Comparison of ENCODE assay signal across 1 cellular context in genomic region chr16:67393111-67393789, GRCh38.
TF ChIP-seq lines count a peak whose summit lies in the region.

TSS of gene TPPP3 (minus strand) at chr16:67393498. CDS start at chr16:67391111, 2,387 bp downstream.

TF ChIP-seq in HepG2, 621 proteins besides CTCF, POLR2A, EP300 and RAD21 (continued from another document and continues in another):
- TF ChIP-seq ZFP41 (CRISPR knock-in tag; IDR thresholded peaks at IDR 0.05; ENCODE audit: borderline replicate concordance) (no peak), PRDM10 (CRISPR knock-in tag; IDR thresholded peaks at IDR 0.05; ENCODE audit: low read depth) (no peak), ZNF253 (CRISPR knock-in tag; IDR thresholded peaks at IDR 0.05; ENCODE audit: borderline replicate concordance) (no peak), REPIN1 (CRISPR knock-in tag; IDR thresholded peaks at IDR 0.05; ENCODE audit: borderline replicate concordance, low read depth) (no peak), THAP11 (CRISPR knock-in tag; IDR thresholded peaks at IDR 0.05) (0 out of 2 replicates have a peak, but pooled peaks have one; percentile 20), KLF9 (CRISPR knock-in tag; IDR thresholded peaks at IDR 0.05; ENCODE audit: low read depth) (no peak), SOX13 (IDR thresholded peaks at IDR 0.05) (no peak), SOX13 (CRISPR knock-in tag; conservative IDR thresholded peaks at IDR 0.05 in 1 of 2, IDR thresholded peaks at IDR 0.05 in 1 of 2) (peak in 1 of 2 experiments; percentile 31; a peak in 1 of 4 replicates), MYNN (CRISPR knock-in tag; IDR thresholded peaks at IDR 0.05; ENCODE audit: low read depth) (no peak), NFE2L2 (IDR thresholded peaks at IDR 0.05; ENCODE audit: low read length) (no peak), U2AF2 (IDR thresholded peaks at IDR 0.05; ENCODE audit: low read depth, low read length) (no peak), KLF6 (CRISPR knock-in tag; IDR thresholded peaks at IDR 0.05) (0 out of 2 replicates have a peak, but pooled peaks have one; percentile 30), ZNF567 (CRISPR knock-in tag; IDR thresholded peaks at IDR 0.05; ENCODE audit: borderline replicate concordance) (no peak), SYNCRIP (IDR thresholded peaks at IDR 0.05; ENCODE audit: insufficient read depth, low read depth, low read length) (no peak), ZNF704 (CRISPR knock-in tag; IDR thresholded peaks at IDR 0.05; ENCODE audit: borderline replicate concordance) (no peak), FOXP4 (CRISPR knock-in tag; IDR thresholded peaks at IDR 0.05) (no peak), XRCC5 (optimal IDR thresholded peaks at IDR 0.05; ENCODE audit: low read length) (no peak), JDP2 (CRISPR knock-in tag; IDR thresholded peaks at IDR 0.05; ENCODE audit: borderline replicate concordance) (no peak), ZNF652 (CRISPR knock-in tag; IDR thresholded peaks at IDR 0.05; ENCODE audit: borderline replicate concordance, low read depth) (no peak), ZSCAN9 (CRISPR knock-in tag; IDR thresholded peaks at IDR 0.05; ENCODE audit: borderline replicate concordance) (no peak), SAP130 (CRISPR knock-in tag; IDR thresholded peaks at IDR 0.05; ENCODE audit: low read depth) (0 out of 2 replicates have a peak, but pooled peaks have one; percentile 46), KAT7 (CRISPR knock-in tag; IDR thresholded peaks at IDR 0.05; ENCODE audit: borderline replicate concordance) (no peak), ZNF329 (CRISPR knock-in tag; IDR thresholded peaks at IDR 0.05; ENCODE audit: low read depth) (no peak), ZSCAN21 (CRISPR knock-in tag; IDR thresholded peaks at IDR 0.05; ENCODE audit: borderline replicate concordance) (no peak), ONECUT2 (CRISPR knock-in tag; IDR thresholded peaks at IDR 0.05) (no peak), JUND (CRISPR knock-in tag; IDR thresholded peaks at IDR 0.05) (no peak), ZNF343 (CRISPR knock-in tag; IDR thresholded peaks at IDR 0.05) (0 out of 2 replicates have a peak, but pooled peaks have one; percentile 23), SCMH1 (CRISPR knock-in tag; IDR thresholded peaks at IDR 0.05; ENCODE audit: borderline replicate concordance) (no peak), KLF16 (CRISPR knock-in tag; IDR thresholded peaks at IDR 0.05) (no peak), ESRRA (CRISPR knock-in tag; IDR thresholded peaks at IDR 0.05; ENCODE audit: low read depth) (no peak), ZNF879 (CRISPR knock-in tag; IDR thresholded peaks at IDR 0.05) (no peak), PHF8 (CRISPR knock-in tag; IDR thresholded peaks at IDR 0.05) (no peak), SRSF9 (IDR thresholded peaks at IDR 0.05; ENCODE audit: borderline replicate concordance, insufficient read depth, low read depth, low read length, poor library complexity, severe bottlenecking) (no peak), RFX3 (CRISPR knock-in tag; IDR thresholded peaks at IDR 0.05) (peak; percentile 67; the same call in 1 of the 2 replicates), STAG1 (CRISPR knock-in tag; IDR thresholded peaks at IDR 0.05) (peak; percentile 47), ZNF883 (CRISPR knock-in tag; IDR thresholded peaks at IDR 0.05; ENCODE audit: not compliant biosample characterization) (peak; percentile 51), ZNF672 (CRISPR knock-in tag; IDR thresholded peaks at IDR 0.05) (no peak), ISX (CRISPR knock-in tag; conservative IDR thresholded peaks at IDR 0.05) (no peak), FOXK1 (CRISPR knock-in tag; IDR thresholded peaks at IDR 0.05; ENCODE audit: borderline replicate concordance, low read depth) (no peak), ZSCAN30 (CRISPR knock-in tag; IDR thresholded peaks at IDR 0.05) (no peak)
- TF ChIP-seq, protein P1, sequence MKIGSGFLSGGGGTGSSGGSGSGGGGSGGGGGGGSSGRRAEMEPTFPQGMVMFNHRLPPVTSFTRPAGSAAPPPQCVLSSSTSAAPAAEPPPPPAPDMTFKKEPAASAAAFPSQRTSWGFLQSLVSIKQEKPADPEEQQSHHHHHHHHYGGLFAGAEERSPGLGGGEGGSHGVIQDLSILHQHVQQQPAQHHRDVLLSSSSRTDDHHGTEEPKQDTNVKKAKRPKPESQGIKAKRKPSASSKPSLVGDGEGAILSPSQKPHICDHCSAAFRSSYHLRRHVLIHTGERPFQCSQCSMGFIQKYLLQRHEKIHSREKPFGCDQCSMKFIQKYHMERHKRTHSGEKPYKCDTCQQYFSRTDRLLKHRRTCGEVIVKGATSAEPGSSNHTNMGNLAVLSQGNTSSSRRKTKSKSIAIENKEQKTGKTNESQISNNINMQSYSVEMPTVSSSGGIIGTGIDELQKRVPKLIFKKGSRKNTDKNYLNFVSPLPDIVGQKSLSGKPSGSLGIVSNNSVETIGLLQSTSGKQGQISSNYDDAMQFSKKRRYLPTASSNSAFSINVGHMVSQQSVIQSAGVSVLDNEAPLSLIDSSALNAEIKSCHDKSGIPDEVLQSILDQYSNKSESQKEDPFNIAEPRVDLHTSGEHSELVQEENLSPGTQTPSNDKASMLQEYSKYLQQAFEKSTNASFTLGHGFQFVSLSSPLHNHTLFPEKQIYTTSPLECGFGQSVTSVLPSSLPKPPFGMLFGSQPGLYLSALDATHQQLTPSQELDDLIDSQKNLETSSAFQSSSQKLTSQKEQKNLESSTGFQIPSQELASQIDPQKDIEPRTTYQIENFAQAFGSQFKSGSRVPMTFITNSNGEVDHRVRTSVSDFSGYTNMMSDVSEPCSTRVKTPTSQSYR (CRISPR knock-in tag; IDR thresholded peaks at IDR 0.05; ENCODE audit: borderline replicate concordance), result peak; percentile 58
- TF ChIP-seq, protein P2, sequence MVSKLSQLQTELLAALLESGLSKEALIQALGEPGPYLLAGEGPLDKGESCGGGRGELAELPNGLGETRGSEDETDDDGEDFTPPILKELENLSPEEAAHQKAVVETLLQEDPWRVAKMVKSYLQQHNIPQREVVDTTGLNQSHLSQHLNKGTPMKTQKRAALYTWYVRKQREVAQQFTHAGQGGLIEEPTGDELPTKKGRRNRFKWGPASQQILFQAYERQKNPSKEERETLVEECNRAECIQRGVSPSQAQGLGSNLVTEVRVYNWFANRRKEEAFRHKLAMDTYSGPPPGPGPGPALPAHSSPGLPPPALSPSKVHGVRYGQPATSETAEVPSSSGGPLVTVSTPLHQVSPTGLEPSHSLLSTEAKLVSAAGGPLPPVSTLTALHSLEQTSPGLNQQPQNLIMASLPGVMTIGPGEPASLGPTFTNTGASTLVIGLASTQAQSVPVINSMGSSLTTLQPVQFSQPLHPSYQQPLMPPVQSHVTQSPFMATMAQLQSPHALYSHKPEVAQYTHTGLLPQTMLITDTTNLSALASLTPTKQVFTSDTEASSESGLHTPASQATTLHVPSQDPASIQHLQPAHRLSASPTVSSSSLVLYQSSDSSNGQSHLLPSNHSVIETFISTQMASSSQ (IDR thresholded peaks at IDR 0.05; ENCODE audit: low read depth), result no peak
- TF ChIP-seq, protein P2 (CRISPR knock-in tag; IDR thresholded peaks at IDR 0.05; ENCODE audit: borderline replicate concordance), result peak; percentile 20; the same call in 1 of the 2 replicates
- TF ChIP-seq, protein P3, sequence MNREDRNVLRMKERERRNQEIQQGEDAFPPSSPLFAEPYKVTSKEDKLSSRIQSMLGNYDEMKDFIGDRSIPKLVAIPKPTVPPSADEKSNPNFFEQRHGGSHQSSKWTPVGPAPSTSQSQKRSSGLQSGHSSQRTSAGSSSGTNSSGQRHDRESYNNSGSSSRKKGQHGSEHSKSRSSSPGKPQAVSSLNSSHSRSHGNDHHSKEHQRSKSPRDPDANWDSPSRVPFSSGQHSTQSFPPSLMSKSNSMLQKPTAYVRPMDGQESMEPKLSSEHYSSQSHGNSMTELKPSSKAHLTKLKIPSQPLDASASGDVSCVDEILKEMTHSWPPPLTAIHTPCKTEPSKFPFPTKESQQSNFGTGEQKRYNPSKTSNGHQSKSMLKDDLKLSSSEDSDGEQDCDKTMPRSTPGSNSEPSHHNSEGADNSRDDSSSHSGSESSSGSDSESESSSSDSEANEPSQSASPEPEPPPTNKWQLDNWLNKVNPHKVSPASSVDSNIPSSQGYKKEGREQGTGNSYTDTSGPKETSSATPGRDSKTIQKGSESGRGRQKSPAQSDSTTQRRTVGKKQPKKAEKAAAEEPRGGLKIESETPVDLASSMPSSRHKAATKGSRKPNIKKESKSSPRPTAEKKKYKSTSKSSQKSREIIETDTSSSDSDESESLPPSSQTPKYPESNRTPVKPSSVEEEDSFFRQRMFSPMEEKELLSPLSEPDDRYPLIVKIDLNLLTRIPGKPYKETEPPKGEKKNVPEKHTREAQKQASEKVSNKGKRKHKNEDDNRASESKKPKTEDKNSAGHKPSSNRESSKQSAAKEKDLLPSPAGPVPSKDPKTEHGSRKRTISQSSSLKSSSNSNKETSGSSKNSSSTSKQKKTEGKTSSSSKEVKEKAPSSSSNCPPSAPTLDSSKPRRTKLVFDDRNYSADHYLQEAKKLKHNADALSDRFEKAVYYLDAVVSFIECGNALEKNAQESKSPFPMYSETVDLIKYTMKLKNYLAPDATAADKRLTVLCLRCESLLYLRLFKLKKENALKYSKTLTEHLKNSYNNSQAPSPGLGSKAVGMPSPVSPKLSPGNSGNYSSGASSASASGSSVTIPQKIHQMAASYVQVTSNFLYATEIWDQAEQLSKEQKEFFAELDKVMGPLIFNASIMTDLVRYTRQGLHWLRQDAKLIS (CRISPR knock-in tag; IDR thresholded peaks at IDR 0.05), result no peak
- TF ChIP-seq, protein P4, sequence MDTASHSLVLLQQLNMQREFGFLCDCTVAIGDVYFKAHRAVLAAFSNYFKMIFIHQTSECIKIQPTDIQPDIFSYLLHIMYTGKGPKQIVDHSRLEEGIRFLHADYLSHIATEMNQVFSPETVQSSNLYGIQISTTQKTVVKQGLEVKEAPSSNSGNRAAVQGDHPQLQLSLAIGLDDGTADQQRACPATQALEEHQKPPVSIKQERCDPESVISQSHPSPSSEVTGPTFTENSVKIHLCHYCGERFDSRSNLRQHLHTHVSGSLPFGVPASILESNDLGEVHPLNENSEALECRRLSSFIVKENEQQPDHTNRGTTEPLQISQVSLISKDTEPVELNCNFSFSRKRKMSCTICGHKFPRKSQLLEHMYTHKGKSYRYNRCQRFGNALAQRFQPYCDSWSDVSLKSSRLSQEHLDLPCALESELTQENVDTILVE (CRISPR knock-in tag; IDR thresholded peaks at IDR 0.05), result no peak
- TF ChIP-seq, protein P5, sequence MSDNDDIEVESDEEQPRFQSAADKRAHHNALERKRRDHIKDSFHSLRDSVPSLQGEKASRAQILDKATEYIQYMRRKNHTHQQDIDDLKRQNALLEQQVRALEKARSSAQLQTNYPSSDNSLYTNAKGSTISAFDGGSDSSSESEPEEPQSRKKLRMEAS (IDR thresholded peaks at IDR 0.05), result peak; percentile 39; the same call in 1 of the 2 replicates
